Comparison of ENCODE assay signal across 1 cellular context in the genomic region with DNA sequence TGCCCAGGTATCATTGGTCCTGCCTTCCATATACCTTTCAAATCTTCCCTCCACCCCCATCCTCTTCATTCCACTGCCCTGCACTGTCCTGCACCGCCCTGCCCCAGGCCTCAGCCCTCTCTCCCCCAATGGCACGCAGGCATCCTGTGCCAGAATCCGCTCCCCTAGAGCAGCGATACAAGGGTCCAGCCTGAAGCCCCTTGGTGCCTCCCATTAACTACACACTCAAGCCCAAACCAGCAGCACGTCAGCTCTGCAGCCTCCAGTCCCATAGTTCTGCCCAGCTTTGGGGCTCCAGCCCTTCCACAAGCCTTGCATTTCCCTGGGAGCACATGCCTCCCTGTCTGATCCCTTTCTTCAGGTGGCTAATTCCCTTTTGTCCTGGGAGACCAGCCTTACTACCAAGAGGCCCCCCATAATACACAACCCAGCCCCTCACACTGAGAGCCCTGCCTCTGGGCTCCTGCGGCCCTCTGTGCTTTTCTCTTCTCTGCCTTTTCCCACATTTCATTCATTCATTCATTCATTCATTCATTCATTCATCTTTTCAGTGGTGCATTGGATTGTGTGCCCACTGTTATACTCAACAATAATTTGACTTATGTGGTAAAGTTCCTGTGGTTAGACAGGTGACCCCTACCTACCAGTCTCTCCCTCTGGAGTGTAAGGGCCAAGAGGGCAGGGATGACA.
A peak's percentile ranks its signal among the peaks of the same experiment; 100 is the strongest.
TF ChIP-seq lines count a peak whose summit lies in the region.

No MANE protein-coding gene starts in this region.

TF ChIP-seq in GM12878, 131 proteins besides CTCF, POLR2A, EP300 and RAD21:
- TF ChIP-seq BMI1 (IDR thresholded peaks at IDR 0.05; ENCODE audit: borderline replicate concordance) (no peak), ZNF24 (IDR thresholded peaks at IDR 0.05) (peak; percentile 80)
TF ChIP-seq in GM12878: peak in this region for 1.
